1 cellular context compared by ENCODE assay signal in genomic region chrX:46326161-46326560, GRCh38.
TF ChIP-seq lines count a peak whose summit lies in the region.

No MANE protein-coding gene starts in this region.

TF ChIP-seq in H1, 55 proteins besides CTCF, POLR2A, EP300 and RAD21 (continued from another document):
- TF ChIP-seq CBX8 (IDR thresholded peaks at IDR 0.05; ENCODE audit: borderline replicate concordance, low read depth, low read length): no peak
- TF ChIP-seq RFX5 (IDR thresholded peaks at IDR 0.05; ENCODE audit: borderline replicate concordance, low read depth, low read length): no peak
- TF ChIP-seq TAF1 (IDR thresholded peaks at IDR 0.05; ENCODE audit: low read depth, low read length): no peak
- TF ChIP-seq ATF2 (IDR thresholded peaks at IDR 0.05; ENCODE audit: low read length): no peak
- TF ChIP-seq CHD7 (IDR thresholded peaks at IDR 0.05; ENCODE audit: insufficient replicate concordance, low read length): no peak
- TF ChIP-seq PHF8 (conservative IDR thresholded peaks at IDR 0.05; ENCODE audit: low read depth, low read length): no peak
- TF ChIP-seq RBBP5 (IDR thresholded peaks at IDR 0.05; ENCODE audit: borderline replicate concordance, low read depth, low read length): no peak
- no peak for TF ChIP-seq SAP30 (IDR thresholded peaks at IDR 0.05; ENCODE audit: insufficient read depth, insufficient replicate concordance, low read length)
- no peak for TF ChIP-seq MAX (IDR thresholded peaks at IDR 0.05)
- TF ChIP-seq SUZ12 (IDR thresholded peaks at IDR 0.05; ENCODE audit: low read length): no peak
- TF ChIP-seq TAF7 (optimal IDR thresholded peaks at IDR 0.05; ENCODE audit: borderline replicate concordance, low read depth, low read length): no peak
- TF ChIP-seq ATF3 (IDR thresholded peaks at IDR 0.05; ENCODE audit: insufficient read depth, low read depth, low read length): no peak
- TF ChIP-seq BCL11A (IDR thresholded peaks at IDR 0.05; ENCODE audit: low read depth in 2 of 2, low read length in 2 of 2): no peak
- no peak for TF ChIP-seq ZNF274 (IDR thresholded peaks at IDR 0.05; ENCODE audit: borderline replicate concordance, extremely low read depth, low read length)
- TF ChIP-seq CBX5 (IDR thresholded peaks at IDR 0.05; ENCODE audit: low read depth, low read length): no peak
